ENCODE assay signal across 25 cellular contexts in genomic region chr1:174366946-174367345, GRCh38.
"Had no signal": no experiment of that assay in that cellular context is flagged by ENCODE, and none has a peak within 500 bp of the region (broad histone marks: within the 10 kb centered on the region; RNA-seq: fewer than 3 reads in every experiment).

No MANE protein-coding gene starts in this region.

- H3K4me3 ChIP-seq: gastroesophageal sphincter, heart right ventricle, left lung, neural progenitor cell, ovary, right atrium auricular region, stomach, thoracic aorta, tibial nerve, upper lobe of left lung had no signal

- H3K36me3 ChIP-seq: gastroesophageal sphincter, heart right ventricle, left lung, neural progenitor cell, ovary, right atrium auricular region, stomach, thoracic aorta, tibial nerve, upper lobe of left lung had no signal

- H3K4me1 Mint-ChIP-seq: neural progenitor cell had no signal

- H3K9ac ChIP-seq: neural progenitor cell had no signal

- H3K4me1 ChIP-seq: foreskin keratinocyte, gastroesophageal sphincter, left lung, neural progenitor cell, right atrium auricular region, stomach, tibial nerve, upper lobe of left lung had no signal

- ATAC-seq: foreskin keratinocyte; gastroesophageal sphincter; heart right ventricle; left cardiac atrium; left lung; natural killer cell; sciatic nerve; stimulated activated effector memory CD8-positive, alpha-beta T cell treated with anti-CD3 and anti-CD28 coated beads, Interleukin-12 subunit alpha, Interleukin-12 subunit beta, amount 100 ng/mL, for 72 hours had no signal

- H3K4me3 Mint-ChIP-seq: natural killer cell; neural progenitor cell; stimulated activated effector memory CD8-positive, alpha-beta T cell treated with anti-CD3 and anti-CD28 coated beads, Interleukin-12 subunit alpha, Interleukin-12 subunit beta, amount 100 ng/mL, for 72 hours had no signal

- H3K27me3 ChIP-seq: foreskin keratinocyte, gastroesophageal sphincter, heart right ventricle, left lung, neural progenitor cell, ovary, right atrium auricular region, stomach, tibial nerve, upper lobe of left lung had no signal

- H3K36me3 Mint-ChIP-seq: natural killer cell; stimulated activated effector memory CD8-positive, alpha-beta T cell treated with anti-CD3 and anti-CD28 coated beads, Interleukin-12 subunit alpha, Interleukin-12 subunit beta, amount 100 ng/mL, for 72 hours had no signal

- H3K9me3 ChIP-seq: gastroesophageal sphincter, left lung, ovary, right atrium auricular region, stomach, thoracic aorta, tibial nerve, upper lobe of left lung had no signal

- H3K27ac Mint-ChIP-seq: neural progenitor cell; stimulated activated effector memory CD8-positive, alpha-beta T cell treated with anti-CD3 and anti-CD28 coated beads, Interleukin-12 subunit alpha, Interleukin-12 subunit beta, amount 100 ng/mL, for 72 hours had no signal

- DNase-seq: caudate nucleus; cerebellar nuclear complex; cortex of kidney; effector CD4-positive, alpha-beta T cell; foreskin keratinocyte; glutamatergic neuron; heart right ventricle; hippocampal formation; left cardiac atrium; left lung; natural killer cell; occipital lobe; ovary; stimulated activated CD4-positive, alpha-beta T cell treated with anti-CD3 and anti-CD28 coated beads, Interleukin-2, amount 100 ng/mL, for 24 hours; stimulated activated CD4-positive, alpha-beta T cell treated with anti-CD3 and anti-CD28 coated beads, Interleukin-4, amount 100 ng/mL, for 24 hours; stimulated activated naive CD4-positive, alpha-beta T cell treated with Interleukin-2 at 50 U/mL for 16 hours; stomach; upper lobe of left lung had no signal

- H3K4me2 ChIP-seq: neural progenitor cell had no signal

- H3K27ac ChIP-seq: foreskin keratinocyte, gastroesophageal sphincter, heart right ventricle, left lung, neural progenitor cell, ovary, right atrium auricular region, stomach, thoracic aorta, tibial nerve, upper lobe of left lung had no signal

- H2AFZ ChIP-seq: neural progenitor cell had no signal

- H3K9me3 Mint-ChIP-seq: natural killer cell; neural progenitor cell; stimulated activated effector memory CD8-positive, alpha-beta T cell treated with anti-CD3 and anti-CD28 coated beads, Interleukin-12 subunit alpha, Interleukin-12 subunit beta, amount 100 ng/mL, for 72 hours had no signal
